In genomic region chr4:173013232-173013932, GRCh38 we compare ENCODE assay signal across 8 cellular contexts.
A peak's percentile ranks its signal among the peaks of the same experiment; 100 is the strongest.
DNase-seq lines count a peak whose midpoint lies in the region; ATAC-seq and TF ChIP-seq lines count a peak whose summit lies in the region.

No MANE protein-coding gene starts in this region.

- H3K4me1 Mint-ChIP-seq in glutamatergic neuron (ENCODE audit: low read depth, unreplicated experiment): peaks cover 10% of the 10 kb centered on the region

- H3K27me3 Mint-ChIP-seq in glutamatergic neuron (ENCODE audit: unreplicated experiment): peaks cover 2% of the 10 kb centered on the region

- DNase-seq in NCI-H2196 (lab: John Stamatoyannopoulos, UW; ENCODE audit: unreplicated experiment) (peak; percentile 4), NCI-H2196 treated with DMSO at 0.1 percent for 48 hours (lab: John Stamatoyannopoulos, UW; ENCODE audit: unreplicated experiment) (no peak), OCI-M1 (lab: John Stamatoyannopoulos, UW) (peak; percentile 78), glutamatergic neuron (peak; percentile 36), renal cortical epithelial cell (ENCODE audit: low read depth) (peak; percentile 41), NCI-H187 treated with DMSO at 0.1 percent for 48 hours (lab: John Stamatoyannopoulos, UW) (no peak)
- peak; percentile 10 for DNase-seq in activated T-helper 9 cell treated with anti-CD3 and anti-CD28 coated beads, Interleukin-2, amount 50 U/mL, for 16 hours (ENCODE audit: low read depth)

- H3K4me3 Mint-ChIP-seq in glutamatergic neuron (ENCODE audit: unreplicated experiment): no peak overlapping the region

- H3K27ac Mint-ChIP-seq in glutamatergic neuron (ENCODE audit: unreplicated experiment): peak overlapping the region; percentile 6

- no peaks in the 10 kb centered on the region for H3K9me3 Mint-ChIP-seq in glutamatergic neuron (ENCODE audit: unreplicated experiment)

- H3K36me3 Mint-ChIP-seq in glutamatergic neuron (ENCODE audit: unreplicated experiment): no peaks in the 10 kb centered on the region

- peak; percentile 87 for TF ChIP-seq CTCF in glutamatergic neuron (IDR thresholded peaks at IDR 0.05; ENCODE audit: partially characterized antibody, unreplicated experiment)

- peak; percentile 62 for ATAC-seq in HG03196 (IDR thresholded peaks at IDR 0.05; ENCODE audit: unreplicated experiment)

Comparison
In these comparisons a context has a peak if more than half of its experiments do, and no peak if none do; other contexts are left out.
1. DNase-seq: peak in NCI-H2196 (single experiment), OCI-M1 (single experiment), activated T-helper 9 cell treated with anti-CD3 and anti-CD28 coated beads, Interleukin-2, amount 50 U/mL, for 16 hours (single experiment), glutamatergic neuron (single experiment) and renal cortical epithelial cell (single experiment); none in NCI-H2196 treated with DMSO at 0.1 percent for 48 hours (single experiment) and NCI-H187 treated with DMSO at 0.1 percent for 48 hours (single experiment).